Comparison of ENCODE assay signal across 8 cellular contexts in genomic region chr2:239326831-239327535, GRCh38.
DNase-seq lines count a peak whose midpoint lies in the region; ATAC-seq, FAIRE-seq and TF ChIP-seq lines count a peak whose summit lies in the region.
"Had no signal": no experiment of that assay in that cellular context is flagged by ENCODE, and none has a peak within 500 bp of the region (broad histone marks: within the 10 kb centered on the region; RNA-seq: fewer than 3 reads in every experiment).

No MANE protein-coding gene starts in this region.

- no peaks in the 10 kb centered on the region for H3K27me3 ChIP-seq in astrocyte (ENCODE audit: insufficient read depth, low read length)
- H3K27me3 ChIP-seq: SJSA1 had no signal

- H3K4me1 Mint-ChIP-seq in astrocyte (ENCODE audit: low read depth, unreplicated experiment) = peaks cover 9% of the 10 kb centered on the region

- H4K20me1 ChIP-seq in astrocyte (ENCODE audit: insufficient read depth, low read length) = peaks cover 59% of the 10 kb centered on the region

- H3K36me3 ChIP-seq in astrocyte (ENCODE audit: insufficient read depth, low read length) = no peaks in the 10 kb centered on the region
- H3K36me3 ChIP-seq: SJSA1 had no signal

- no peak overlapping the region for H3K4me3 Mint-ChIP-seq in astrocyte (ENCODE audit: unreplicated experiment)

- H3K4me3 ChIP-seq in astrocyte (ENCODE audit: insufficient read depth, low read depth, low read length) = no peak overlapping the region
- H3K4me3 ChIP-seq: SJSA1 had no signal

- H2AFZ ChIP-seq in astrocyte (ENCODE audit: low read depth, low read length) = no peak overlapping the region

- H3K27ac ChIP-seq in astrocyte (ENCODE audit: low read depth, low read length) = no peak overlapping the region
- H3K27ac ChIP-seq: SJSA1 had no signal

- TF ChIP-seq CTCF in astrocyte (IDR thresholded peaks at IDR 0.05; ENCODE audit: insufficient read depth, low read depth, low read length) = no peak

- H3K27me3 Mint-ChIP-seq in astrocyte (ENCODE audit: low read depth, unreplicated experiment) = no peaks in the 10 kb centered on the region

- no peaks in the 10 kb centered on the region for H3K36me3 Mint-ChIP-seq in astrocyte (ENCODE audit: low read depth, unreplicated experiment)

- H3K4me2 ChIP-seq in astrocyte (ENCODE audit: low read length) = no peak overlapping the region

- FAIRE-seq in astrocyte (lab: Jason Lieb, UNC) (no peak), urothelium cell line (lab: Jason Lieb, UNC) (no peak)

- intact Hi-C loops in posterior vena cava (cut with DNase I) = loop anchor here in 1 of 2 donors (10.0 kb wide), 1 partner anchor 102 kb away; no protein-coding TSS in a partner anchor

- peaks cover 14% of the 10 kb centered on the region for H3K79me2 ChIP-seq in astrocyte (ENCODE audit: insufficient read depth, low read length)

- ATAC-seq in HG02678 (IDR thresholded peaks at IDR 0.05; ENCODE audit: unreplicated experiment) = peak; percentile 76

- H3K9me3 ChIP-seq in astrocyte (ENCODE audit: insufficient read depth, low read depth, low read length) = no peaks in the 10 kb centered on the region
- H3K9me3 ChIP-seq: SJSA1 had no signal

- H3K9ac ChIP-seq in astrocyte (ENCODE audit: low read length) = no peak overlapping the region

- no peak overlapping the region for H3K27ac Mint-ChIP-seq in astrocyte (ENCODE audit: unreplicated experiment)

- H3K4me1 ChIP-seq in astrocyte (ENCODE audit: insufficient read depth, low read length) = peaks cover 11% of the 10 kb centered on the region

- H3K9me3 Mint-ChIP-seq in astrocyte (ENCODE audit: unreplicated experiment) = no peaks in the 10 kb centered on the region

- DNase-seq in T-helper 1 cell (peak in 4 of 5 donors; percentile 55 to 91 (median 59)), astrocyte (ENCODE audit: low read depth) (peak; percentile 42), posterior vena cava (ENCODE audit: low spot score) (peak; percentile 53), urothelium cell line (ENCODE audit: low spot score) (peak; percentile 33), hippocampal formation (lab: John Stamatoyannopoulos, UW) (no peak), DMS114 treated with DMSO at 0.1 percent for 48 hours (lab: John Stamatoyannopoulos, UW; ENCODE audit: unreplicated experiment) (no peak)

Comparison
In these comparisons a context has a peak if more than half of its experiments do, and no peak if none do; other contexts are left out.
1. DNase-seq: peak in T-helper 1 cell (4 of 5), astrocyte (single experiment), posterior vena cava (single experiment) and urothelium cell line (single experiment); none in hippocampal formation (0 of 2) and DMS114 treated with DMSO at 0.1 percent for 48 hours (single experiment).